9 cellular contexts compared by ENCODE assay signal in genomic region chr11:44566952-44567875, GRCh38. TPM values are rescaled to one million over a fixed set of nuclear protein-coding genes. Genes with fewer than 3 reads are reported as not detected.
DNase-seq lines count a peak whose midpoint lies in the region; TF ChIP-seq lines count a peak whose summit lies in the region.
"Had no signal": no experiment of that assay in that cellular context is flagged by ENCODE, and none has a peak within 500 bp of the region (broad histone marks: within the 10 kb centered on the region; RNA-seq: fewer than 3 reads in every experiment).

No MANE protein-coding gene starts in this region.

- dilution Hi-C loops in mammary epithelial cell (cut with HindIII; ENCODE audit: low sequenced_read_pairs) = no loop called here

- WGBS in mammary epithelial cell (ENCODE audit: low coverage, missing lambda C conversion rate) = 86% methylated on average over 10 of the region's 11 CpGs
- WGBS in sigmoid colon, 2 donors = 79 to 90% methylated on average over 11 of the region's 11 CpGs

- H3K36me3 ChIP-seq in mammary epithelial cell (ENCODE audit: insufficient read depth, low read length) = peaks cover 3% of the 10 kb centered on the region
- H3K36me3 ChIP-seq in sigmoid colon = no peaks in the 10 kb centered on the region

- peaks cover 37% of the 10 kb centered on the region for H3K36me3 Mint-ChIP-seq in T-helper 1 cell treated with Interleukin-12 subunit alpha and Interleukin-12 subunit beta and Interleukin-4 antibody, amounts not matched to agents 30 μg/mL and 1 μg/mL, for 36 hours (ENCODE audit: low read depth)

- H3K27me3 Mint-ChIP-seq in T-helper 1 cell treated with Interleukin-12 subunit alpha and Interleukin-12 subunit beta and Interleukin-4 antibody, amounts not matched to agents 30 μg/mL and 1 μg/mL, for 36 hours (ENCODE audit: low read depth) = no peaks in the 10 kb centered on the region

- H2AFZ ChIP-seq in mammary epithelial cell (ENCODE audit: low read depth, low read length) = no peak overlapping the region

- H3K4me2 ChIP-seq in mammary epithelial cell (ENCODE audit: insufficient read depth, low read depth, low read length) = peak overlapping the region; percentile 83

- H3K27ac Mint-ChIP-seq in T-helper 1 cell treated with Interleukin-12 subunit alpha and Interleukin-12 subunit beta and Interleukin-4 antibody, amounts not matched to agents 30 μg/mL and 1 μg/mL, for 36 hours = peak overlapping the region; percentile 87
- H3K27ac Mint-ChIP-seq: nephron progenitor cell had no signal

- H3K9me3 ChIP-seq in mammary epithelial cell (replicated peaks; ENCODE audit: insufficient read depth, low read length) (no peaks in the 10 kb centered on the region), sigmoid colon (no peaks in the 10 kb centered on the region)

- CTCF ChIA-PET in mammary epithelial cell (lab: Charles Lee; ENCODE audit: low non-redundant PET) = no interaction called here

- H4K20me1 ChIP-seq in mammary epithelial cell (ENCODE audit: insufficient read depth, low read length) = no peaks in the 10 kb centered on the region

- DNase-seq in GM03348 (ENCODE audit: low spot score) (peak; percentile 2), mammary epithelial cell (no peak), sigmoid colon (peak; percentile 51), Kasumi-1 (lab: John Stamatoyannopoulos, UW) (no peak), H4 (ENCODE audit: low spot score) (no peak), SIG-M5 treated with dmso at 0.1 percent for 504 hours (lab: John Stamatoyannopoulos, UW; ENCODE audit: unreplicated experiment) (no peak), ureter (ENCODE audit: low spot score) (no peak)
- DNase-seq: nephron progenitor cell had no signal

- in situ Hi-C loops in mammary epithelial cell (cut with MboI; ENCODE audit: low sequenced_read_pairs in 2 of 2) = no loop called here

- no peak for TF ChIP-seq POLR2A in sigmoid colon (IDR thresholded peaks at IDR 0.05)

- H3K4me3 ChIP-seq in mammary epithelial cell (replicated peaks in 1 of 3; ENCODE audit: insufficient read depth in 1 of 3, low read depth in 2 of 3, low read length in 3 of 3) (peak overlapping the region; percentile 40 to 83 (median 69)), sigmoid colon (no peak overlapping the region)

- H3K27me3 ChIP-seq in mammary epithelial cell (ENCODE audit: insufficient read depth, low read length) (no peaks in the 10 kb centered on the region), sigmoid colon (no peaks in the 10 kb centered on the region)

- H3K4me1 Mint-ChIP-seq in T-helper 1 cell treated with Interleukin-12 subunit alpha and Interleukin-12 subunit beta and Interleukin-4 antibody, amounts not matched to agents 30 μg/mL and 1 μg/mL, for 36 hours (ENCODE audit: low read depth) = peaks cover 54% of the 10 kb centered on the region

- H3K9ac ChIP-seq in mammary epithelial cell (ENCODE audit: insufficient read depth, low read length) = no peak overlapping the region

- no TSS peak for BruUV-seq in mammary epithelial cell (replicated peaks; lab: Mats Ljungman, UMichigan)

- H3K4me1 ChIP-seq in mammary epithelial cell (ENCODE audit: insufficient read depth, low read length) = peaks cover 70% of the 10 kb centered on the region
- H3K4me1 ChIP-seq in sigmoid colon = peaks cover 0 to 65% (median 56%) of the 10 kb centered on the region in 4 donors

- H3K79me2 ChIP-seq in mammary epithelial cell (ENCODE audit: insufficient read depth, low read length) = peaks cover 60% of the 10 kb centered on the region

- H3K4me3 Mint-ChIP-seq in T-helper 1 cell treated with Interleukin-12 subunit alpha and Interleukin-12 subunit beta and Interleukin-4 antibody, amounts not matched to agents 30 μg/mL and 1 μg/mL, for 36 hours = peak overlapping the region; percentile 91

- TF ChIP-seq CTCF in mammary epithelial cell (conservative IDR thresholded peaks at IDR 0.05 in 1 of 2, IDR thresholded peaks at IDR 0.05 in 1 of 2; ENCODE audit: extremely low read depth in 1 of 2, insufficient read depth in 1 of 2, low read depth in 1 of 2, low read length in 2 of 2) (peak; percentile 18 to 36), sigmoid colon (IDR thresholded peaks at IDR 0.05) (no peak)

- intact Hi-C loops in mammary epithelial cell (cut with micrococcal nuclease) = loop anchor here (10.0 kb wide), 2 partner anchors 158 to 538 kb away; partner anchors contain the start of gene TSPAN18
- intact Hi-C loops in sigmoid colon (cut with DNase I) = loop anchor here (5.0 to 10.0 kb wide), 2 partner anchors 160 to 508 kb away; partner anchors contain the start of gene TSPAN18

- no peak for TF ChIP-seq EP300 in sigmoid colon (IDR thresholded peaks at IDR 0.05)

- H3K27ac ChIP-seq in mammary epithelial cell (ENCODE audit: insufficient read depth, low read depth, low read length) = no peak overlapping the region
- no peak overlapping the region for H3K27ac ChIP-seq in sigmoid colon

- H3K9me3 Mint-ChIP-seq in T-helper 1 cell treated with Interleukin-12 subunit alpha and Interleukin-12 subunit beta and Interleukin-4 antibody, amounts not matched to agents 30 μg/mL and 1 μg/mL, for 36 hours = no peaks in the 10 kb centered on the region
- H3K9me3 Mint-ChIP-seq: nephron progenitor cell had no signal

RNA-seq across cellular contexts. Expression of gene CD82, which starts 1.8 kb away (rescaled TPM):
- total RNA-seq in mammary epithelial cell (100 to 1,000 TPM in 1 of 2 donors, 10 to 100 TPM in 1; 38.8 to 309 TPM), sigmoid colon (10 to 100 TPM in 3 of 4 donors, 1 to 10 TPM in 1; 8.7 to 23.3 (median 16.8) TPM), ureter (148 TPM)
- polyA plus RNA-seq in mammary epithelial cell (232 TPM), sigmoid colon (10 to 100 TPM in 1 of 3 donors, 1 to 10 TPM in 2; 4.2 to 67.4 (median 6.0) TPM)
- 109 TPM for polyA minus RNA-seq in mammary epithelial cell
- total RNA-seq in H4 (2014; rRNA removed; shearing (Covaris generic)) = 6.7 and 15.7 TPM in 2 replicates

Comparison
In these comparisons a context has a peak if more than half of its experiments do, and no peak if none do; other contexts are left out.
1. DNase-seq: peak in GM03348 (single experiment) and sigmoid colon (single experiment); none in mammary epithelial cell (single experiment), Kasumi-1 (0 of 2), H4 (single experiment), SIG-M5 treated with dmso at 0.1 percent for 504 hours (single experiment) and ureter (single experiment).
2. H3K4me3 ChIP-seq: peak in mammary epithelial cell (3 of 3); none in sigmoid colon (0 of 4).
3. CTCF ChIP-seq: peak in mammary epithelial cell (2 of 2); none in sigmoid colon (0 of 4).